ENCODE assay signal across 8 cellular contexts in the genomic region with DNA sequence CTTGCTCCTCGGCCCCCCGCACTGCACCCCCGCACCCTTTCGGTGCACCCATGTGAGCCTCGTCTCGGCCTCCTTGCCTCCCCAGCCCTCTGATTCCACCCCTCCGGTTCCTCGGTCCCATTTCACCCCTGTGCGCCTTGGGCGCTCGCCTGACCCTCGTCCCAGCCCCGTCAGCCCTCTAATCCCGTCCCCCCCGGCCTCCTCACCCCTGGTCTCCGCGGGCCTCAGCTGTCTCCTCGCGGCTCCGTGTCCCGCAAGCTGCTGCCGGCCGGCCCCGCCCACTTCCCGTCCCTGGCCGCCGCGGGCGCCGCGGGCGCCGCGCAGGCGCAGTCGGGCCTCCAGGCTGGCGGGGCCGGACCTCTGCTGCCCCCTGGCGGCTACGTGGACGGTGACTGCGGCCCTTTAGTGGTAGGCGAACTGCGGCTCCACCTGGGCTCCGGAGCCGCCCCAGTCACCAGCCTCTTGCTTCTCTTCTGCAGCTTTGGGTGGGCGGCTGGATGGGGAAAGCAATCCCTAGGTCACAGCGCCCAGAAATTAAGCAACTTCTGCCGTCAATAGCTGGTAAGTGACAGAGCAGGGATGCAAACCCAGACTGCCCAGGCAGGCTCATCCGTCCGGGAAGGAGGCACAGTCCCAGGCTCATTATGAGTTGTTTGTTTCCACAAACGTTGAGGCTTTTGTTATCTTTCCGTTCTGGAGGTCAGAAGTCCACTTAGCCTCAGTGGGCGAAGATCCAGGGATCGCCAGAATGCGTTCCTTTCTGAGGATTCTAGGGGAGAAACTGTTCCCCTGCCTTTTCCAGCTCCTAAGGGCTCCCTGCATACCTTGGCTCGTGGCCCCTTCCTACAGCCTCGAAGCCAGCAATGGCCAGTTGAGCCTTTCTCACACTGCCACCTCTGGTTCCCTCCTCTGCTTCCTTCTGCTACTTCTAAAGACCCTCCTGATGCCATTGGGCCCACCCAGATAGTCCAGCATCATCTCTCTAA. TPM values are rescaled to one million over a fixed set of nuclear protein-coding genes. Genes with fewer than 3 reads are reported as not detected.
DNase-seq lines count a peak whose midpoint lies in the region; ATAC-seq and TF ChIP-seq lines count a peak whose summit lies in the region.

Gene PPM1F, minus strand, starts transcription at position 263 of the 986 bp plus-strand sequence. CDS start 6,800 bp downstream, outside the sequence.

- peaks cover 14 to 20% (median 16%) of the 10 kb centered on the region in 3 donors for H3K4me1 Mint-ChIP-seq in CD8-positive, alpha-beta memory T cell

- peak within 1 kb of the TSS; percentile 80 for H3K27ac ChIP-seq in CD8-positive, alpha-beta memory T cell (ENCODE audit: low read depth, low read length)
- peak within 1 kb of the TSS; percentile 62 for H3K27ac ChIP-seq in KOPT-K1 (ENCODE audit: low read depth, low read length, poor library complexity, severe bottlenecking)
- no peak within 1 kb of the TSS for H3K27ac ChIP-seq in SJSA1
- H3K27ac ChIP-seq in foreskin keratinocyte: no peak within 1 kb of the TSS
- H3K27ac ChIP-seq in stomach smooth muscle (ENCODE audit: low read length): no peak within 1 kb of the TSS

- peak within 1 kb of the TSS; percentile 82 to 93 (median 87) for H3K4me3 Mint-ChIP-seq in CD8-positive, alpha-beta memory T cell

- POLR2A ChIA-PET in CD8-positive, alpha-beta memory T cell (lab: Charles Lee): interaction anchor here (0.6 to 1.1 kb wide), 4 partner anchors 14 to 190 kb away, joined by 3 to 7 read pairs (median 3); no protein-coding TSS in a partner anchor

- H3K27ac Mint-ChIP-seq in CD8-positive, alpha-beta memory T cell: peak within 1 kb of the TSS in 5 of 8 donors; percentile 36 to 77 (median 58)

- CTCF ChIA-PET in CD8-positive, alpha-beta memory T cell (lab: Charles Lee): interaction anchor here (0.6 to 7.2 kb wide), 13 partner anchors 9 to 242 kb away, joined by 3 to 100 read pairs (median 4); no protein-coding TSS in a partner anchor

- no peaks in the 10 kb centered on the region for H3K9me3 ChIP-seq in CD8-positive, alpha-beta memory T cell (ENCODE audit: low read length)
- no peaks in the 10 kb centered on the region for H3K9me3 ChIP-seq in KOPT-K1 (ENCODE audit: insufficient read depth, low read length, poor library complexity, severe bottlenecking)
- H3K9me3 ChIP-seq in SJSA1 (replicated peaks): no peaks in the 10 kb centered on the region
- H3K9me3 ChIP-seq in neuron (ENCODE audit: low read length): no peaks in the 10 kb centered on the region
- no peaks in the 10 kb centered on the region for H3K9me3 ChIP-seq in stomach smooth muscle (ENCODE audit: control insufficient read depth in 2 of 2, low read length in 2 of 2)

- peaks cover 0 to 1% of the 10 kb centered on the region in 2 donors for H3K27me3 Mint-ChIP-seq in CD8-positive, alpha-beta memory T cell

- ATAC-seq in foreskin keratinocyte: peak; percentile 74

- peak; percentile 86 to 92 (median 90) for DNase-seq in CD8-positive, alpha-beta memory T cell
- DNase-seq in GM20000 (ENCODE audit: low spot score): peak; percentile 99
- DNase-seq in SJSA1 (ENCODE audit: low read depth in 1 of 2, low spot score in 2 of 2): peak; percentile 57 to 81
- DNase-seq in activated gamma-delta T cell treated with anti-CD3 and anti-CD28 coated beads, Interleukin-2, amount 50 U/mL, for 16 hours (ENCODE audit: low read depth): peak; percentile 85
- peak in 1 of 2 donors; percentile 22 for DNase-seq in foreskin keratinocyte

- no peaks in the 10 kb centered on the region for H3K36me3 ChIP-seq in CD8-positive, alpha-beta memory T cell (ENCODE audit: insufficient read depth, low read length)
- H3K36me3 ChIP-seq in KOPT-K1 (ENCODE audit: insufficient read depth, low read length): peaks cover 2% of the 10 kb centered on the region; the same call in 1 of the 2 replicates
- H3K36me3 ChIP-seq in SJSA1: no peaks in the 10 kb centered on the region
- no peaks in the 10 kb centered on the region for H3K36me3 ChIP-seq in neuron (ENCODE audit: insufficient read depth, low read length)
- no peaks in the 10 kb centered on the region for H3K36me3 ChIP-seq in stomach smooth muscle (ENCODE audit: control insufficient read depth in 2 of 2, insufficient read depth in 2 of 2, low read length in 2 of 2)

- H3K36me3 Mint-ChIP-seq in CD8-positive, alpha-beta memory T cell: no peaks in the 10 kb centered on the region

- TF ChIP-seq CTCF in GM20000 (IDR thresholded peaks at IDR 0.05; ENCODE audit: extremely low read depth, missing control alignments) (peak; percentile 94), foreskin keratinocyte (conservative IDR thresholded peaks at IDR 0.05) (peak; percentile 99)

- peak within 1 kb of the TSS; percentile 18 for H2AFZ ChIP-seq in neuron (ENCODE audit: low read depth, low read length)

- H3K9ac ChIP-seq in stomach smooth muscle (ENCODE audit: low read length in 2 of 2): peak within 1 kb of the TSS; percentile 30 to 62

- H3K27me3 ChIP-seq in CD8-positive, alpha-beta memory T cell (ENCODE audit: insufficient read depth, low read length, poor library complexity, severe bottlenecking): no peaks in the 10 kb centered on the region
- H3K27me3 ChIP-seq in SJSA1 (replicated peaks) (no peaks in the 10 kb centered on the region), foreskin keratinocyte (no peaks in the 10 kb centered on the region), neuron (ENCODE audit: insufficient read depth, low read length) (no peaks in the 10 kb centered on the region), stomach smooth muscle (ENCODE audit: control insufficient read depth in 1 of 2, insufficient read depth in 2 of 2, low read length in 2 of 2) (no peaks in the 10 kb centered on the region)

- H3K9me3 Mint-ChIP-seq in CD8-positive, alpha-beta memory T cell: no peaks in the 10 kb centered on the region

- H3K4me1 ChIP-seq in CD8-positive, alpha-beta memory T cell (ENCODE audit: insufficient read depth, low read length): peaks cover 12% of the 10 kb centered on the region
- H3K4me1 ChIP-seq in SJSA1 (replicated peaks) (peaks cover 11% of the 10 kb centered on the region), foreskin keratinocyte (no peaks in the 10 kb centered on the region), neuron (ENCODE audit: insufficient read depth, low read length) (peaks cover 10% of the 10 kb centered on the region), stomach smooth muscle (ENCODE audit: control insufficient read depth, insufficient read depth, low read length) (peaks cover 22% of the 10 kb centered on the region)

- peak within 1 kb of the TSS; percentile 66 for H3K4me3 ChIP-seq in CD8-positive, alpha-beta memory T cell (ENCODE audit: low read length)
- H3K4me3 ChIP-seq in SJSA1: peak within 1 kb of the TSS; percentile 79
- peak within 1 kb of the TSS; percentile 77 for H3K4me3 ChIP-seq in neuron (ENCODE audit: low read length)
- H3K4me3 ChIP-seq in stomach smooth muscle (ENCODE audit: low read length in 2 of 2): peak within 1 kb of the TSS; percentile 77 to 81

RNA-seq across cellular contexts. Expression of gene PPM1F, which starts in this region (rescaled TPM):
- total RNA-seq in CD8-positive, alpha-beta memory T cell: 10 to 100 TPM; 25.4 to 29.1 TPM
- polyA plus RNA-seq in CD8-positive, alpha-beta memory T cell: 9.2 TPM
- 41.9 and 54.8 TPM in 2 replicates for total RNA-seq in SJSA1 (2014; rRNA removed; shearing (Covaris generic))
- 33.0 and 33.9 TPM in 2 replicates for total RNA-seq in foreskin keratinocyte
- 20.7 and 21.8 TPM in 2 replicates for polyA plus RNA-seq in foreskin keratinocyte

Comparison
In these comparisons a context has a peak if more than half of its experiments do, and no peak if none do; other contexts are left out.
1. H3K27ac ChIP-seq: peak in CD8-positive, alpha-beta memory T cell (single experiment) and KOPT-K1 (single experiment); none in SJSA1 (single experiment), foreskin keratinocyte (single experiment) and stomach smooth muscle (single experiment).
2. Peak in every context shown above with its lines, with median percentiles within 50 percentile points of each other: H3K4me3 ChIP-seq.